Comparison of ENCODE assay signal across 10 cellular contexts in the genomic region with DNA sequence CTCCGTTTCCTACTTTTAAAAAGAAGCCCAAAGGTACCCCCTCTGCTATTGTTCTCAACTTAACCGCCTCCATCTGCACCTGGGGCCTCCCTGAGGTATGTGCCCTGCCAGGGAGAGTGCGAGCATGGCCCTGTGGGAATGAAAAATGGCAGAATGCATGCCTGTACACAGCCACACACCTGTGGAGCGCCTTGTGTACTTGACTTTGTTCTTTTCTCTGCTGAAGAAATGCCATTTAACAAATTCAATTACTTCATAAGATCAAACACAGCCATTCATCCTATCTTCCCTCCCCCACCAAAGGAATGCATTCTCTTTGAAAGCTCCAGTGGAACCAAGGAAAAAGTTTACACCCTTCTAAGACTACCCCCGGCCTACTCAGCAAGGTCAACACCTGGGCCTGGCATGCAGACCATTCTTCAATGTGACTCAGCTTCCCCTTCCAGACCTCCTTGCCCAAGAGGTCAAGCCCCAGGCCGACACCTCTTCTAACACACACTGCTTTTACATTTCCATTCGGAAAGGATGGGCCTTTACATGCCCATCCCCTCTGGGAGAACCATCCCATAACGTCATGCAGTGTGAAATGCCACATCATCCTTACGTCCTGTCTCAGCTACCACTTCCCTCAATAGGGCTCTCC.
DNase-seq lines count a peak whose midpoint lies in the region; ATAC-seq, FAIRE-seq and TF ChIP-seq lines count a peak whose summit lies in the region.
"Had no signal": no experiment of that assay in that cellular context is flagged by ENCODE, and none has a peak within 500 bp of the region (broad histone marks: within the 10 kb centered on the region; RNA-seq: fewer than 3 reads in every experiment).

No MANE protein-coding gene starts in this region.

- TF ChIP-seq RAD21 in H1 (IDR thresholded peaks at IDR 0.05 in 1 of 2, conservative IDR thresholded peaks at IDR 0.05 in 1 of 2; ENCODE audit: low read depth in 2 of 2, low read length in 2 of 2) = no peak

- peak overlapping the region; percentile 5 for H3K27ac Mint-ChIP-seq in activated naive CD4-positive, alpha-beta T cell treated with anti-CD3 and anti-CD28 coated beads for 36 hours

- H3F3A ChIP-seq in smooth muscle cell (ENCODE audit: low read depth) = no peaks in the 10 kb centered on the region

- H2BK20ac ChIP-seq in H1 (ENCODE audit: low read length) = peak overlapping the region; percentile 77

- H3K9ac ChIP-seq in HUES48 (ENCODE audit: low read depth, low read length) (0 out of 2 replicates have a peak overlapping the region, but pooled peaks have one; percentile 1), H1 (replicated peaks in 1 of 4; ENCODE audit: extremely low read depth in 1 of 4, low read depth in 3 of 4, low read length in 3 of 4) (no peak overlapping the region; a peak in 1 of 7 replicates), smooth muscle cell (ENCODE audit: low read depth) (no peak overlapping the region)

- no peak overlapping the region for H3K56ac ChIP-seq in H1 (replicated peaks; ENCODE audit: insufficient read length, low read depth, low read length)

- peak overlapping the region; percentile 88 for H2BK5ac ChIP-seq in H1 (ENCODE audit: low read depth, low read length)

- H2AK5ac ChIP-seq in H1 (ENCODE audit: low read depth, low read length) = peak overlapping the region; percentile 97

- H3K9me3 ChIP-seq in HUES48 (ENCODE audit: control insufficient read depth, insufficient read depth, low read length) (no peaks in the 10 kb centered on the region), H1 (ENCODE audit: insufficient read depth in 2 of 2, low read depth in 1 of 2, low read length in 1 of 2) (no peaks in the 10 kb centered on the region), smooth muscle cell (replicated peaks; ENCODE audit: low read depth) (no peaks in the 10 kb centered on the region), upper lobe of left lung (no peaks in the 10 kb centered on the region), stomach (no peaks in the 10 kb centered on the region)

- peaks cover 7% of the 10 kb centered on the region for H3K4me1 Mint-ChIP-seq in activated naive CD4-positive, alpha-beta T cell treated with anti-CD3 and anti-CD28 coated beads for 36 hours (ENCODE audit: low read depth)

- TF ChIP-seq CTCF in H1 (IDR thresholded peaks at IDR 0.05; ENCODE audit: control extremely low read depth in 1 of 3, insufficient read depth in 1 of 3, low read depth in 1 of 3, low read length in 3 of 3) (no peak), smooth muscle cell (IDR thresholded peaks at IDR 0.05; ENCODE audit: borderline replicate concordance, insufficient read depth, poor library complexity, severe bottlenecking) (no peak), upper lobe of left lung (IDR thresholded peaks at IDR 0.05) (no peak), stomach (IDR thresholded peaks at IDR 0.05) (no peak)

- no peak overlapping the region for H2BK15ac ChIP-seq in H1 (ENCODE audit: low read length)

- H2AFZ ChIP-seq in H1 (ENCODE audit: low read length) (no peak overlapping the region), smooth muscle cell (ENCODE audit: low read depth) (no peak overlapping the region)

- no peaks in the 10 kb centered on the region for H3K27me3 ChIP-seq in HUES48 (ENCODE audit: control insufficient read depth, insufficient read depth, low read length)
- no peaks in the 10 kb centered on the region for H3K27me3 ChIP-seq in H1 (replicated peaks in 1 of 4; ENCODE audit: control insufficient read depth in 3 of 4, extremely low read depth in 1 of 4, insufficient read depth in 3 of 4, low read length in 3 of 4)
- H3K27me3 ChIP-seq in smooth muscle cell (ENCODE audit: low read depth) = no peaks in the 10 kb centered on the region
- no peaks in the 10 kb centered on the region for H3K27me3 ChIP-seq in upper lobe of left lung
- H3K27me3 ChIP-seq in stomach = no peaks in the 10 kb centered on the region

- TF ChIP-seq EP300 in H1 (IDR thresholded peaks at IDR 0.05; ENCODE audit: borderline replicate concordance in 1 of 2, low read depth in 2 of 2, low read length in 2 of 2) = peak in 1 of 2 experiments; percentile 64; a peak in 1 of 3 replicates
- no peak for TF ChIP-seq EP300 in upper lobe of left lung (IDR thresholded peaks at IDR 0.05)
- TF ChIP-seq EP300 in stomach (IDR thresholded peaks at IDR 0.05) = no peak

- H3K27ac ChIP-seq in HUES48 (ENCODE audit: low read depth, low read length) (peak overlapping the region; percentile 56), H1 (ENCODE audit: low read depth, low read length) (no peak overlapping the region), smooth muscle cell (ENCODE audit: low read depth) (peak overlapping the region; percentile 67), upper lobe of left lung (peak overlapping the region in 1 of 4 donors; percentile 12), stomach (no peak overlapping the region)

- H3K36me3 ChIP-seq in HUES48 (ENCODE audit: control insufficient read depth, insufficient read depth, low read length) (peaks cover 19% of the 10 kb centered on the region), H1 (ENCODE audit: control insufficient read depth in 2 of 4, insufficient read depth in 4 of 4, low read length in 3 of 4) (peaks cover 0 to 9% (median 5%) of the 10 kb centered on the region in 4 experiments; a peak in 4 of 8 replicates), smooth muscle cell (ENCODE audit: low read depth) (no peaks in the 10 kb centered on the region), upper lobe of left lung (peaks cover 0 to 15% (median 0%) of the 10 kb centered on the region in 4 donors), stomach (peaks cover 0 to 21% (median 17%) of the 10 kb centered on the region in 4 donors)

- no peak overlapping the region for H3K4me3 ChIP-seq in HUES48 (ENCODE audit: low read depth, low read length)
- H3K4me3 ChIP-seq in H1 (ENCODE audit: extremely low read depth in 1 of 4, insufficient read depth in 2 of 4, low read depth in 3 of 4, low read length in 4 of 4) = no peak overlapping the region
- H3K4me3 ChIP-seq in smooth muscle cell = no peak overlapping the region
- H3K4me3 ChIP-seq in upper lobe of left lung = no peak overlapping the region
- no peak overlapping the region for H3K4me3 ChIP-seq in stomach

- H2BK120ac ChIP-seq in H1 (replicated peaks; ENCODE audit: low read depth, low read length) = peak overlapping the region; percentile 9

- peak overlapping the region; percentile 78 for H3K18ac ChIP-seq in H1 (ENCODE audit: extremely low read depth, low read length)

- H2BK12ac ChIP-seq in H1 (ENCODE audit: low read depth, low read length) = peak overlapping the region; percentile 91

- TF ChIP-seq POLR2A in H1 (IDR thresholded peaks at IDR 0.05; ENCODE audit: control extremely low read depth in 1 of 2, low read depth in 2 of 2, low read length in 2 of 2) (no peak), upper lobe of left lung (IDR thresholded peaks at IDR 0.05) (no peak), stomach (IDR thresholded peaks at IDR 0.05) (no peak)

- 54% methylated on average over 9 of the region's 9 CpGs; no CpG with 5 or more reads in 1 of the 2 experiments for WGBS in H1 (ENCODE audit: extremely low coverage in 1 of 2, insufficient coverage in 1 of 2, insufficient read length in 1 of 2, insufficient replicate concordance in 2 of 2, low coverage in 1 of 2, low lambda C conversion rate in 2 of 2, missing lambda C conversion rate in 1 of 2), 2 experiments
- WGBS in smooth muscle cell (ENCODE audit: low lambda C conversion rate) = 50% methylated on average over 9 of the region's 9 CpGs
- 79 to 80% methylated on average over 9 of the region's 9 CpGs for WGBS in upper lobe of left lung, 2 donors
- WGBS in stomach, 5 donors = 78 to 86% (median 84%) methylated on average over 9 of the region's 9 CpGs

- H4K20me1 ChIP-seq in H1 (replicated peaks in 1 of 2; ENCODE audit: control insufficient read depth in 1 of 2, insufficient read depth in 2 of 2, low read length in 2 of 2) (no peaks in the 10 kb centered on the region), smooth muscle cell (ENCODE audit: low read depth) (no peaks in the 10 kb centered on the region)

- peak; percentile 45 for FAIRE-seq in H1 (lab: Jason Lieb, UNC)

- CTCF ChIA-PET in activated naive CD4-positive, alpha-beta T cell treated with anti-CD3 and anti-CD28 coated beads for 36 hours (lab: Charles Lee) = interaction anchor here (0.6 to 1.2 kb wide), 3 partner anchors 168 to 375 kb away, joined by 3 read pairs; no protein-coding TSS in a partner anchor
- CTCF ChIA-PET in H1 (lab: Charles Lee; ENCODE audit: partially characterized antibody) = interaction anchor here (0.6 to 4.5 kb wide), 11 partner anchors 9 to 184 kb away, joined by 3 to 21 read pairs (median 5); no protein-coding TSS in a partner anchor

- H3K23ac ChIP-seq in H1 (ENCODE audit: insufficient read length) = no peak overlapping the region

- POLR2A ChIA-PET in H1 (lab: Charles Lee; ENCODE audit: partially characterized antibody) = interaction anchor here (0.8 to 1.4 kb wide), 7 partner anchors 8 to 198 kb away, joined by 3 to 8 read pairs (median 3); a partner anchor contains a TSS

- H3K79me1 ChIP-seq in H1 (ENCODE audit: low read depth, low read length) = peaks cover 2% of the 10 kb centered on the region; the same call in 1 of the 2 replicates

- intact Hi-C loops in activated naive CD4-positive, alpha-beta T cell treated with anti-CD3 and anti-CD28 coated beads for 36 hours (cut with micrococcal nuclease) = loop anchor here (2.0 kb wide), 1 partner anchor 24 kb away; no protein-coding TSS in a partner anchor
- intact Hi-C loops in stomach (cut with DNase I; ENCODE audit: low total_unique reads) = no loop called here

- H4K91ac ChIP-seq in H1 (replicated peaks; ENCODE audit: insufficient read length, low read length) = peak overlapping the region; percentile 58

- H3K79me2 ChIP-seq in H1 (ENCODE audit: control insufficient read depth in 1 of 2, insufficient read depth in 2 of 2, low read length in 2 of 2) (0 out of 4 replicates have a peak, but pooled peaks cover 0 to 2% of the 10 kb centered on the region in 2 experiments), smooth muscle cell (ENCODE audit: low read depth) (no peaks in the 10 kb centered on the region)

- H3K14ac ChIP-seq in H1 (ENCODE audit: insufficient read length) = no peak overlapping the region

- H3K4ac ChIP-seq in H1 (replicated peaks; ENCODE audit: insufficient read length, low read depth, low read length) = peak overlapping the region; percentile 34

- no peaks in the 10 kb centered on the region for H3K36me3 Mint-ChIP-seq in activated naive CD4-positive, alpha-beta T cell treated with anti-CD3 and anti-CD28 coated beads for 36 hours (ENCODE audit: low read depth)

- no peak overlapping the region for H3K4me3 Mint-ChIP-seq in activated naive CD4-positive, alpha-beta T cell treated with anti-CD3 and anti-CD28 coated beads for 36 hours

- ATAC-seq in upper lobe of left lung (ENCODE audit: low FRiP score in 2 of 2) = no peak

- H4K8ac ChIP-seq in H1 (ENCODE audit: extremely low read depth, insufficient read depth, low read length) = no peak overlapping the region

- H3K4me1 ChIP-seq in HUES48 (ENCODE audit: control insufficient read depth, insufficient read depth, low read length) = peaks cover 31% of the 10 kb centered on the region
- H3K4me1 ChIP-seq in H1 (replicated peaks in 1 of 4; ENCODE audit: control insufficient read depth in 3 of 4, insufficient read depth in 4 of 4, low read length in 3 of 4) = peaks cover 6 to 13% (median 10%) of the 10 kb centered on the region in 4 experiments
- peaks cover 8% of the 10 kb centered on the region for H3K4me1 ChIP-seq in smooth muscle cell (ENCODE audit: low read depth)
- no peaks in the 10 kb centered on the region for H3K4me1 ChIP-seq in upper lobe of left lung
- H3K4me1 ChIP-seq in stomach = peaks cover 0 to 10% (median 2%) of the 10 kb centered on the region in 4 donors

- H4K5ac ChIP-seq in H1 (ENCODE audit: insufficient read length, low read depth, low read length) = peak overlapping the region; percentile 26

- peak overlapping the region in 1 of 2 experiments; percentile 46; a peak in 3 of 4 replicates for H3K4me2 ChIP-seq in H1 (ENCODE audit: insufficient read depth in 1 of 2, low read depth in 2 of 2, low read length in 2 of 2)
- peak overlapping the region; percentile 3 for H3K4me2 ChIP-seq in smooth muscle cell

- H3K9me3 Mint-ChIP-seq in activated naive CD4-positive, alpha-beta T cell treated with anti-CD3 and anti-CD28 coated beads for 36 hours = no peaks in the 10 kb centered on the region

- no peak for DNase-seq in activated naive CD4-positive, alpha-beta T cell treated with anti-CD3 and anti-CD28 coated beads for 36 hours
- DNase-seq in activated naive CD4-positive, alpha-beta T cell (lab: John Stamatoyannopoulos, UW) = no peak
- DNase-seq in H1 (ENCODE audit: low read depth in 1 of 2, low spot score in 2 of 2) (no peak), smooth muscle cell (lab: John Stamatoyannopoulos, UW; ENCODE audit: unreplicated experiment) (no peak), upper lobe of left lung (no peak), stomach (no peak), NCI-H2196 (lab: John Stamatoyannopoulos, UW; ENCODE audit: unreplicated experiment) (no peak)
- DNase-seq: activated CD4-positive, alpha-beta T cell treated with anti-CD3 and anti-CD28 coated beads for 1 hour; NCI-H1694 had no signal

- H3K23me2 ChIP-seq in H1 (ENCODE audit: low read depth, low read length) = no peaks in the 10 kb centered on the region

- H3K27me3 Mint-ChIP-seq in activated naive CD4-positive, alpha-beta T cell treated with anti-CD3 and anti-CD28 coated beads for 36 hours (ENCODE audit: low read depth) = no peaks in the 10 kb centered on the region

Comparison
In these comparisons a context has a peak if more than half of its experiments do, and no peak if none do; other contexts are left out.
1. H3K27ac ChIP-seq: peak in HUES48 (single experiment) and smooth muscle cell (single experiment); none in H1 (single experiment) and stomach (0 of 5).